Comparison of ENCODE assay signal across 24 cellular contexts in genomic region chr10:114316744-114317143, GRCh38.
"Had no signal": no experiment of that assay in that cellular context is flagged by ENCODE, and none has a peak within 500 bp of the region (broad histone marks: within the 10 kb centered on the region; RNA-seq: fewer than 3 reads in every experiment).

No MANE protein-coding gene starts in this region.

- DNase-seq: cerebellar nuclear complex; effector CD8-positive, alpha-beta T cell; endodermal cell; foreskin fibroblast; gastrocnemius medialis; head of caudate nucleus; kidney; left cardiac atrium; left lung; mesendoderm; midbrain; naive thymus-derived CD4-positive, alpha-beta T cell; stimulated activated CD4-positive, alpha-beta T cell treated with anti-CD3 and anti-CD28 coated beads, Interleukin-4, amount 100 ng/mL, for 4 hours; stimulated activated naive B cell treated with anti-CD40 and anti-IgM and Interleukin-4, amounts not matched to agents 10 μg/mL and 1 μg/mL and 100 μg/mL, for 72 hours; upper lobe of left lung had no signal

- H3K27me3 Mint-ChIP-seq: stimulated activated naive CD8-positive, alpha-beta T cell treated with anti-CD3 and anti-CD28 coated beads, Interleukin-15, Interleukin-2, amounts not matched to agents 100 ng/mL and 50 ng/mL, for 24 hours had no signal

- H3K27ac ChIP-seq: dorsolateral prefrontal cortex, epithelial cell of prostate, gastrocnemius medialis, left lung, prostate gland, right atrium auricular region, thoracic aorta, upper lobe of left lung had no signal

- H3K36me3 Mint-ChIP-seq: naive thymus-derived CD4-positive, alpha-beta T cell; stimulated activated naive B cell treated with anti-CD40 and anti-IgM and Interleukin-4, amounts not matched to agents 10 μg/mL and 1 μg/mL and 100 μg/mL, for 72 hours had no signal

- H3K4me1 Mint-ChIP-seq: naive thymus-derived CD4-positive, alpha-beta T cell; stimulated activated naive B cell treated with anti-CD40 and anti-IgM and Interleukin-4, amounts not matched to agents 10 μg/mL and 1 μg/mL and 100 μg/mL, for 72 hours had no signal

- H3K27me3 ChIP-seq: gastrocnemius medialis, left lung, right atrium auricular region, tibial nerve, upper lobe of left lung had no signal

- H3K36me3 ChIP-seq: gastrocnemius medialis, left lung, prostate gland, right atrium auricular region, thoracic aorta, upper lobe of left lung had no signal

- H3K4me1 ChIP-seq: gastrocnemius medialis, left lung, prostate gland, upper lobe of left lung had no signal

- H3K9me3 Mint-ChIP-seq: endodermal cell; stimulated activated naive B cell treated with anti-CD40 and anti-IgM and Interleukin-4, amounts not matched to agents 10 μg/mL and 1 μg/mL and 100 μg/mL, for 72 hours; stimulated activated naive CD8-positive, alpha-beta T cell treated with anti-CD3 and anti-CD28 coated beads, Interleukin-15, Interleukin-2, amounts not matched to agents 100 ng/mL and 50 ng/mL, for 24 hours had no signal

- H3K9me3 ChIP-seq: gastrocnemius medialis, left lung, prostate gland, right atrium auricular region, thoracic aorta, tibial nerve, upper lobe of left lung had no signal

- H3K4me3 Mint-ChIP-seq: endodermal cell; naive thymus-derived CD4-positive, alpha-beta T cell; stimulated activated naive B cell treated with anti-CD40 and anti-IgM and Interleukin-4, amounts not matched to agents 10 μg/mL and 1 μg/mL and 100 μg/mL, for 72 hours; stimulated activated naive CD8-positive, alpha-beta T cell treated with anti-CD3 and anti-CD28 coated beads, Interleukin-15, Interleukin-2, amounts not matched to agents 100 ng/mL and 50 ng/mL, for 24 hours had no signal

- H3K4me3 ChIP-seq: dorsolateral prefrontal cortex, gastrocnemius medialis, left lung, prostate gland, right atrium auricular region, thoracic aorta, tibial nerve, upper lobe of left lung had no signal

- ATAC-seq: esophagus mucosa; gastrocnemius medialis; left cardiac atrium; left lung; naive thymus-derived CD4-positive, alpha-beta T cell; sciatic nerve; stimulated activated naive B cell treated with anti-CD40 and anti-IgM and Interleukin-4, amounts not matched to agents 10 μg/mL and 1 μg/mL and 100 μg/mL, for 72 hours had no signal

- H3K27ac Mint-ChIP-seq: endodermal cell; stimulated activated naive B cell treated with anti-CD40 and anti-IgM and Interleukin-4, amounts not matched to agents 10 μg/mL and 1 μg/mL and 100 μg/mL, for 72 hours; stimulated activated naive CD8-positive, alpha-beta T cell treated with anti-CD3 and anti-CD28 coated beads, Interleukin-15, Interleukin-2, amounts not matched to agents 100 ng/mL and 50 ng/mL, for 24 hours had no signal
